34 cellular contexts compared by ENCODE assay signal in genomic region chr12:117218149-117218548, GRCh38. TPM values are rescaled to one million over a fixed set of nuclear protein-coding genes. Genes with fewer than 3 reads are reported as not detected.
DNase-seq lines count a peak whose midpoint lies in the region; ATAC-seq, FAIRE-seq and TF ChIP-seq lines count a peak whose summit lies in the region.
"Had no signal": no experiment of that assay in that cellular context is flagged by ENCODE, and none has a peak within 500 bp of the region (broad histone marks: within the 10 kb centered on the region; RNA-seq: fewer than 3 reads in every experiment).

No MANE protein-coding gene starts in this region.

- peak; percentile 65 to 86 for ATAC-seq in gastrocnemius medialis
- ATAC-seq: A549; CD8-positive, alpha-beta T cell had no signal

- TF ChIP-seq CTCF in H1 (IDR thresholded peaks at IDR 0.05; ENCODE audit: control extremely low read depth in 1 of 3, insufficient read depth in 1 of 3, low read depth in 1 of 3, low read length in 3 of 3) (no peak), gastrocnemius medialis (IDR thresholded peaks at IDR 0.05 in 4 of 5, conservative IDR thresholded peaks at IDR 0.05 in 1 of 5) (no peak), RWPE1 (conservative IDR thresholded peaks at IDR 0.05; ENCODE audit: low read depth) (no peak)

- no peaks in the 10 kb centered on the region for H3K23me2 ChIP-seq in H1 (ENCODE audit: low read depth, low read length)

- H2BK20ac ChIP-seq in H1 (ENCODE audit: low read length): no peak overlapping the region

- no peak for FAIRE-seq in H1 (lab: Jason Lieb, UNC)
- FAIRE-seq: A204.1, A549, D721Med had no signal

- no peak overlapping the region for H3K18ac ChIP-seq in H1 (ENCODE audit: extremely low read depth, low read length)

- no peak overlapping the region for H3K14ac ChIP-seq in H1 (ENCODE audit: insufficient read length)

- H3K56ac ChIP-seq in H1 (replicated peaks; ENCODE audit: insufficient read length, low read depth, low read length): no peak overlapping the region

- intact Hi-C loops in gastrocnemius medialis (cut with DNase I; ENCODE audit: low total_unique reads): no loop called here
- intact Hi-C loops in activated T-helper 2 cell treated with anti-CD3 and anti-CD28 coated beads, Interferon-gamma antibody, Interleukin-2, Interleukin-4, amounts not matched to agents 10 μg/mL and 5 μg/mL and 100 μg/mL, durations not matched to agents 14 hours and 24 hours and 36 hours (cut with micrococcal nuclease): no loop called here

- no peak overlapping the region for H3K4me2 ChIP-seq in H1 (ENCODE audit: insufficient read depth in 1 of 2, low read depth in 2 of 2, low read length in 2 of 2)
- H3K4me2 ChIP-seq: A549; BLaER1; BLaER1 treated with 17β-estradiol and CSF1 and Interleukin-3, amounts not matched to agents 10 nM and 100 nM had no signal

- no peak overlapping the region for H3K9ac ChIP-seq in H1 (replicated peaks in 1 of 4; ENCODE audit: extremely low read depth in 1 of 4, low read depth in 3 of 4, low read length in 3 of 4)
- H3K9ac ChIP-seq: BLaER1; BLaER1 treated with 17β-estradiol and CSF1 and Interleukin-3, amounts not matched to agents 10 nM and 100 nM had no signal

- H3K27ac ChIP-seq in H1 (ENCODE audit: low read depth, low read length): no peak overlapping the region
- H3K27ac ChIP-seq in gastrocnemius medialis: peak overlapping the region in 2 of 4 donors; percentile 22 to 56
- no peak overlapping the region for H3K27ac ChIP-seq in RWPE1
- H3K27ac ChIP-seq: 22Rv1; A549; BLaER1; BLaER1 treated with 17β-estradiol and CSF1 and Interleukin-3, amounts not matched to agents 10 nM and 100 nM; C4-2B had no signal

- in situ Hi-C loops in gastrocnemius medialis (cut with MboI; ENCODE audit: low sequenced_read_pairs in 4 of 4): loop anchor here (10.0 to 25.0 kb wide), 3 partner anchors 369 to 617 kb away; no protein-coding TSS in a partner anchor

- no peak for TF ChIP-seq EP300 in H1 (IDR thresholded peaks at IDR 0.05; ENCODE audit: borderline replicate concordance in 1 of 2, low read depth in 2 of 2, low read length in 2 of 2)

- peak; percentile 9 for DNase-seq in DMS 273 (lab: John Stamatoyannopoulos, UW; ENCODE audit: unreplicated experiment)
- no peak for DNase-seq in DMS 273 treated with DMSO at 0.1 percent for 48 hours (lab: John Stamatoyannopoulos, UW)
- DNase-seq in H1 (ENCODE audit: low read depth in 1 of 2, low spot score in 2 of 2): no peak
- no peak for DNase-seq in gastrocnemius medialis
- no peak for DNase-seq in activated T-helper 2 cell treated with anti-CD3 and anti-CD28 coated beads, Interferon-gamma antibody, Interleukin-2, Interleukin-4, amounts not matched to agents 10 μg/mL and 5 μg/mL and 100 μg/mL, durations not matched to agents 14 hours and 24 hours and 36 hours (ENCODE audit: low spot score)
- DNase-seq in RWPE1 (ENCODE audit: low spot score): no peak
- DNase-seq: 8988T; ACHN; AML-193; BE2C; C1 segment of cervical spinal cord; Caco-2; Calu3; CD4-positive, alpha-beta memory T cell; CD4-positive, alpha-beta T cell; CD4-positive, CD25-positive, alpha-beta regulatory T cell; CD8-positive, alpha-beta memory T cell; CD8-positive, alpha-beta T cell; COR-L47; DMS153; DMS53; DMS79; DMS79 treated with DMSO at 0.1 percent for 48 hours; DND-41; EL had no signal

- H3K9me3 Mint-ChIP-seq in activated T-helper 2 cell treated with anti-CD3 and anti-CD28 coated beads, Interferon-gamma antibody, Interleukin-2, Interleukin-4, amounts not matched to agents 10 μg/mL and 5 μg/mL and 100 μg/mL, durations not matched to agents 14 hours and 24 hours and 36 hours: no peaks in the 10 kb centered on the region
- H3K9me3 Mint-ChIP-seq: CD14-positive monocyte; CD4-positive, alpha-beta memory T cell; CD4-positive, alpha-beta T cell; CD8-positive, alpha-beta memory T cell; CD8-positive, alpha-beta T cell had no signal

- H3K36me3 ChIP-seq in H1 (ENCODE audit: control insufficient read depth in 2 of 4, insufficient read depth in 4 of 4, low read length in 3 of 4) (no peaks in the 10 kb centered on the region), gastrocnemius medialis (no peaks in the 10 kb centered on the region)
- H3K36me3 ChIP-seq: BE2C; BLaER1; BLaER1 treated with 17β-estradiol and CSF1 and Interleukin-3, amounts not matched to agents 10 nM and 100 nM had no signal

- no peaks in the 10 kb centered on the region for H3K27me3 Mint-ChIP-seq in activated T-helper 2 cell treated with anti-CD3 and anti-CD28 coated beads, Interferon-gamma antibody, Interleukin-2, Interleukin-4, amounts not matched to agents 10 μg/mL and 5 μg/mL and 100 μg/mL, durations not matched to agents 14 hours and 24 hours and 36 hours (ENCODE audit: low read depth)

- POLR2A ChIA-PET in H1 (lab: Charles Lee; ENCODE audit: partially characterized antibody) (no interaction called here), RWPE1 (lab: Yijun Ruan, JAX; ENCODE audit: low non-redundant PET) (no interaction called here)

- H3K4me1 Mint-ChIP-seq in activated T-helper 2 cell treated with anti-CD3 and anti-CD28 coated beads, Interferon-gamma antibody, Interleukin-2, Interleukin-4, amounts not matched to agents 10 μg/mL and 5 μg/mL and 100 μg/mL, durations not matched to agents 14 hours and 24 hours and 36 hours (ENCODE audit: low read depth): no peaks in the 10 kb centered on the region
- H3K4me1 Mint-ChIP-seq: B cell; CD14-positive monocyte; CD4-positive, alpha-beta memory T cell; CD4-positive, CD25-positive, alpha-beta regulatory T cell; CD8-positive, alpha-beta memory T cell had no signal

- H3K27me3 ChIP-seq in H1 (replicated peaks in 1 of 4; ENCODE audit: control insufficient read depth in 3 of 4, extremely low read depth in 1 of 4, insufficient read depth in 3 of 4, low read length in 3 of 4) (no peaks in the 10 kb centered on the region), gastrocnemius medialis (no peaks in the 10 kb centered on the region)
- H3K27me3 ChIP-seq: BLaER1; BLaER1 treated with 17β-estradiol and CSF1 and Interleukin-3, amounts not matched to agents 10 nM and 100 nM had no signal

- H3K79me1 ChIP-seq in H1 (ENCODE audit: low read depth, low read length): no peaks in the 10 kb centered on the region

- H3K36me3 Mint-ChIP-seq in activated T-helper 2 cell treated with anti-CD3 and anti-CD28 coated beads, Interferon-gamma antibody, Interleukin-2, Interleukin-4, amounts not matched to agents 10 μg/mL and 5 μg/mL and 100 μg/mL, durations not matched to agents 14 hours and 24 hours and 36 hours (ENCODE audit: low read depth): no peaks in the 10 kb centered on the region
- H3K36me3 Mint-ChIP-seq: CD14-positive monocyte; CD4-positive, alpha-beta memory T cell; CD4-positive, CD25-positive, alpha-beta regulatory T cell; CD8-positive, alpha-beta memory T cell; CD8-positive, alpha-beta T cell had no signal

- H3K23ac ChIP-seq in H1 (ENCODE audit: insufficient read length): no peak overlapping the region

- no peak for TF ChIP-seq RAD21 in H1 (IDR thresholded peaks at IDR 0.05 in 1 of 2, conservative IDR thresholded peaks at IDR 0.05 in 1 of 2; ENCODE audit: low read depth in 2 of 2, low read length in 2 of 2)

- H4K91ac ChIP-seq in H1 (replicated peaks; ENCODE audit: insufficient read length, low read length): no peak overlapping the region

- H3K79me2 ChIP-seq in H1 (ENCODE audit: control insufficient read depth in 1 of 2, insufficient read depth in 2 of 2, low read length in 2 of 2): no peaks in the 10 kb centered on the region

- no peak overlapping the region for H4K8ac ChIP-seq in H1 (ENCODE audit: extremely low read depth, insufficient read depth, low read length)

- CTCF ChIA-PET in H1 (lab: Charles Lee; ENCODE audit: partially characterized antibody) (interaction anchor here (0.6 to 3.9 kb wide), 4 partner anchors 9 to 255 kb away, joined by 3 to 25 read pairs (median 4); no protein-coding TSS in a partner anchor), RWPE1 (lab: Yijun Ruan, JAX) (interaction anchor here (0.7 kb wide), 1 partner anchor 619 kb away, joined by 3 read pairs; no protein-coding TSS in a partner anchor)

- no peak overlapping the region for H3K4ac ChIP-seq in H1 (replicated peaks; ENCODE audit: insufficient read length, low read depth, low read length)

- H3K4me1 ChIP-seq in H1 (replicated peaks in 1 of 4; ENCODE audit: control insufficient read depth in 3 of 4, insufficient read depth in 4 of 4, low read length in 3 of 4) (no peaks in the 10 kb centered on the region), gastrocnemius medialis (peaks cover 7 to 8% of the 10 kb centered on the region in 2 donors)
- H3K4me1 ChIP-seq: BE2C; BLaER1; BLaER1 treated with 17β-estradiol and CSF1 and Interleukin-3, amounts not matched to agents 10 nM and 100 nM; Caco-2 had no signal

- H4K20me1 ChIP-seq in H1 (replicated peaks in 1 of 2; ENCODE audit: control insufficient read depth in 1 of 2, insufficient read depth in 2 of 2, low read length in 2 of 2): no peaks in the 10 kb centered on the region
- H4K20me1 ChIP-seq: BLaER1; BLaER1 treated with 17β-estradiol and CSF1 and Interleukin-3, amounts not matched to agents 10 nM and 100 nM had no signal

- H3K4me3 ChIP-seq in H1 (ENCODE audit: extremely low read depth in 1 of 4, insufficient read depth in 2 of 4, low read depth in 3 of 4, low read length in 4 of 4): no peak overlapping the region
- no peak overlapping the region for H3K4me3 ChIP-seq in gastrocnemius medialis
- H3K4me3 ChIP-seq: A549; BLaER1; BLaER1 treated with 17β-estradiol and CSF1 and Interleukin-3, amounts not matched to agents 10 nM and 100 nM had no signal

- TF ChIP-seq POLR2A in H1 (IDR thresholded peaks at IDR 0.05; ENCODE audit: control extremely low read depth in 1 of 2, low read depth in 2 of 2, low read length in 2 of 2): no peak
- TF ChIP-seq POLR2A in gastrocnemius medialis (IDR thresholded peaks at IDR 0.05): no peak

- H2BK5ac ChIP-seq in H1 (ENCODE audit: low read depth, low read length): no peak overlapping the region

- H2BK12ac ChIP-seq in H1 (ENCODE audit: low read depth, low read length): no peak overlapping the region

- no peak overlapping the region for H2BK15ac ChIP-seq in H1 (ENCODE audit: low read length)

- 88% methylated on average over 7 of the region's 7 CpGs; no CpG with 5 or more reads in 1 of the 2 experiments for WGBS in H1 (ENCODE audit: extremely low coverage in 1 of 2, insufficient coverage in 1 of 2, insufficient read length in 1 of 2, insufficient replicate concordance in 2 of 2, low coverage in 1 of 2, low lambda C conversion rate in 2 of 2, missing lambda C conversion rate in 1 of 2), 2 experiments

- no peak overlapping the region for H3K27ac Mint-ChIP-seq in activated T-helper 2 cell treated with anti-CD3 and anti-CD28 coated beads, Interferon-gamma antibody, Interleukin-2, Interleukin-4, amounts not matched to agents 10 μg/mL and 5 μg/mL and 100 μg/mL, durations not matched to agents 14 hours and 24 hours and 36 hours
- H3K27ac Mint-ChIP-seq: B cell; CD14-positive monocyte; CD4-positive, alpha-beta memory T cell; CD4-positive, alpha-beta T cell; CD4-positive, CD25-positive, alpha-beta regulatory T cell; CD8-positive, alpha-beta memory T cell; CD8-positive, alpha-beta T cell had no signal

- H3K4me3 Mint-ChIP-seq in activated T-helper 2 cell treated with anti-CD3 and anti-CD28 coated beads, Interferon-gamma antibody, Interleukin-2, Interleukin-4, amounts not matched to agents 10 μg/mL and 5 μg/mL and 100 μg/mL, durations not matched to agents 14 hours and 24 hours and 36 hours (ENCODE audit: low read depth): no peak overlapping the region
- H3K4me3 Mint-ChIP-seq: B cell; CD14-positive monocyte; CD4-positive, alpha-beta memory T cell; CD4-positive, alpha-beta T cell; CD4-positive, CD25-positive, alpha-beta regulatory T cell; CD8-positive, alpha-beta memory T cell; CD8-positive, alpha-beta T cell had no signal

- no peak overlapping the region for H2AFZ ChIP-seq in H1 (ENCODE audit: low read length)

- H3K9me3 ChIP-seq in H1 (ENCODE audit: insufficient read depth in 2 of 2, low read depth in 1 of 2, low read length in 1 of 2) (no peaks in the 10 kb centered on the region), gastrocnemius medialis (no peaks in the 10 kb centered on the region)
- H3K9me3 ChIP-seq: A549; BE2C; BLaER1; BLaER1 treated with 17β-estradiol and CSF1 and Interleukin-3, amounts not matched to agents 10 nM and 100 nM; Caco-2 had no signal

- no peak overlapping the region for H4K5ac ChIP-seq in H1 (ENCODE audit: insufficient read length, low read depth, low read length)

- H2AK5ac ChIP-seq in H1 (ENCODE audit: low read depth, low read length): 0 out of 2 replicates have a peak overlapping the region, but pooled peaks have one; percentile 13

- H2BK120ac ChIP-seq in H1 (replicated peaks; ENCODE audit: low read depth, low read length): no peak overlapping the region

RNA-seq across cellular contexts. Expression of gene FBXO21, which starts 27.9 kb away (rescaled TPM):
- 57.0 TPM in 2 replicates for total RNA-seq in H1 (2021; fragmentation: NEBNext Ultra II Directional; extraction: Animal tissue kit (Norgen Biotek cat#: 25700))
- 80.6 and 143 TPM in 2 replicates for polyA plus RNA-seq in H1 (2011; rRNA removed)
- 89.9 TPM for polyA plus RNA-seq in H1 (2011; cell fraction: cytosol; rRNA removed)
- 141 TPM for polyA plus RNA-seq in H1 (2011; cell fraction: nucleus; rRNA removed)
- 30.7 to 45.3 TPM (median 34.9 TPM) in 4 replicates for polyA plus RNA-seq in H1 (2012, experiment 1 of 2)
- polyA plus RNA-seq in H1 (2012, experiment 2 of 2): 7.8 TPM
- 21.9 TPM for polyA plus RNA-seq in H1 (2013, experiment 1 of 2)
- polyA plus RNA-seq in H1 (2013, experiment 2 of 2): 22.1 TPM
- polyA minus RNA-seq in H1 (2011; rRNA and poly(A)+ RNA removed): 91.3 and 105 TPM in 2 replicates
- 58.1 TPM for polyA minus RNA-seq in H1 (2011; cell fraction: cytosol; rRNA and poly(A)+ RNA removed)
- polyA minus RNA-seq in H1 (2011; cell fraction: nucleus; rRNA and poly(A)+ RNA removed): 39.9 TPM
- 100 to 1,000 TPM in 1 of 4 donors, 10 to 100 TPM in 3; 42.7 to 141 (median 80.4) TPM for total RNA-seq in gastrocnemius medialis
- total RNA-seq in activated T-helper 2 cell treated with anti-CD3 and anti-CD28 coated beads, Interferon-gamma antibody, Interleukin-2, Interleukin-4, amounts not matched to agents 10 μg/mL and 5 μg/mL and 100 μg/mL, durations not matched to agents 14 hours and 24 hours and 36 hours: 24.3 and 27.3 TPM in 2 replicates
